In the genomic region with DNA sequence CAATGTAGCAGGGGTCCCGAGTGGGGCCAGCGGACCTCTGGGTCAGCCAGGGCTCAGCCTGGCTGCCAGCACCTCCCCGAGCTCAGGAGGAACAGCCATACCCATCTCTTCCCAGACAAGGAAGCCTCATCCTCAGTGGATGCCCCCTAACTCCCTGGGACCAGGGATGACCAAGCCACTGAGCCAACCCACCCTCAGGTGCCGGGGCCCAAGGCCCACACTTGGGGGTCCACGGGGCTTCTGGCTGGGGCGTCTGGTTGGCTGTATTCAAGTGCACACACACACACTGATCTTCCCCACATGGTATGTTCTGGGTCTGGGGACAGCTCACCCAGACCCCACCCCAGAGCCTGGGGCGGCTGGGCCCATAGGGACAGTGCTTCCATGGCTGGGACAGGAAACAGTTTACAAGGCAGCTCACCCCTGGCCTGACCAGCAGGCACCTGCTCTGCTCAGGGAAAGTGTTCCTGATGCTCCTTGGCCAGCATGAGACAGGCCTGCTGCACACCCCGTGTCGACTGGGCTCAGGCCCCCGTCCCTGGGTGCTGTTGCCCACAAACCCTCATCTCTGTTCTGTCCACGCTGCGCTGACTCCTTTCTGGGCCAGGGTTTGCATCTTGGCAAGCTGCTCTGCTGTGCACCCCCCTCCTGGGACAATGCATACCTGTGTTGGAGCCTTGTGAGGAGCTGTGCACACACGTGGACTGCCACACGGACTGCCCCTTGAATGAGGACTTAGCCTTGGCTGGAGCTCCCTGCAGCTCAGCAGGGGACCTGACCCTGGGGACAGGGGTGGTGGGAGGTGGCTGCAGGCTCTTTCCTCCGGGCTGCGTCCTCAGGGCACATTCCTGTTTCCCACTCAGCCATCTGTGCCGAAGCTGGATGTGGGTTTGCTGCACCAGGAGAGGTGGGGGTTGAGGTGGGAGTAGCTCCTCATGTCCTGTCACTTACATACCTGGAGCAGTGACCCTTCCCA, we compare ENCODE assay signal across 2 cellular contexts.
TF ChIP-seq lines count a peak whose summit lies in the region.

No MANE protein-coding gene starts in this region.

TF ChIP-seq in H1, 55 proteins besides CTCF, POLR2A, EP300 and RAD21:
- TF ChIP-seq HDAC2 (IDR thresholded peaks at IDR 0.05; ENCODE audit: borderline replicate concordance in 1 of 2, low read depth in 2 of 2, low read length in 2 of 2) (no peak), KDM4A (IDR thresholded peaks at IDR 0.05; ENCODE audit: low read depth, low read length, severe bottlenecking) (no peak), CBX8 (IDR thresholded peaks at IDR 0.05; ENCODE audit: borderline replicate concordance, low read depth, low read length) (no peak), YY1 (IDR thresholded peaks at IDR 0.05; ENCODE audit: low read depth, low read length) (no peak), FOSL1 (IDR thresholded peaks at IDR 0.05; ENCODE audit: insufficient read depth, low read depth, low read length) (no peak), RFX5 (IDR thresholded peaks at IDR 0.05; ENCODE audit: borderline replicate concordance, low read depth, low read length) (no peak), SP4 (IDR thresholded peaks at IDR 0.05; ENCODE audit: low read length) (no peak), BCL11A (IDR thresholded peaks at IDR 0.05; ENCODE audit: low read depth in 2 of 2, low read length in 2 of 2) (no peak), CHD1 (IDR thresholded peaks at IDR 0.05; ENCODE audit: low read depth, low read length) (no peak)
TF ChIP-seq in H1: peak in this region for 0.

TF ChIP-seq in WTC11, 78 proteins besides CTCF, POLR2A, EP300 and RAD21:
- TF ChIP-seq, protein P1, sequence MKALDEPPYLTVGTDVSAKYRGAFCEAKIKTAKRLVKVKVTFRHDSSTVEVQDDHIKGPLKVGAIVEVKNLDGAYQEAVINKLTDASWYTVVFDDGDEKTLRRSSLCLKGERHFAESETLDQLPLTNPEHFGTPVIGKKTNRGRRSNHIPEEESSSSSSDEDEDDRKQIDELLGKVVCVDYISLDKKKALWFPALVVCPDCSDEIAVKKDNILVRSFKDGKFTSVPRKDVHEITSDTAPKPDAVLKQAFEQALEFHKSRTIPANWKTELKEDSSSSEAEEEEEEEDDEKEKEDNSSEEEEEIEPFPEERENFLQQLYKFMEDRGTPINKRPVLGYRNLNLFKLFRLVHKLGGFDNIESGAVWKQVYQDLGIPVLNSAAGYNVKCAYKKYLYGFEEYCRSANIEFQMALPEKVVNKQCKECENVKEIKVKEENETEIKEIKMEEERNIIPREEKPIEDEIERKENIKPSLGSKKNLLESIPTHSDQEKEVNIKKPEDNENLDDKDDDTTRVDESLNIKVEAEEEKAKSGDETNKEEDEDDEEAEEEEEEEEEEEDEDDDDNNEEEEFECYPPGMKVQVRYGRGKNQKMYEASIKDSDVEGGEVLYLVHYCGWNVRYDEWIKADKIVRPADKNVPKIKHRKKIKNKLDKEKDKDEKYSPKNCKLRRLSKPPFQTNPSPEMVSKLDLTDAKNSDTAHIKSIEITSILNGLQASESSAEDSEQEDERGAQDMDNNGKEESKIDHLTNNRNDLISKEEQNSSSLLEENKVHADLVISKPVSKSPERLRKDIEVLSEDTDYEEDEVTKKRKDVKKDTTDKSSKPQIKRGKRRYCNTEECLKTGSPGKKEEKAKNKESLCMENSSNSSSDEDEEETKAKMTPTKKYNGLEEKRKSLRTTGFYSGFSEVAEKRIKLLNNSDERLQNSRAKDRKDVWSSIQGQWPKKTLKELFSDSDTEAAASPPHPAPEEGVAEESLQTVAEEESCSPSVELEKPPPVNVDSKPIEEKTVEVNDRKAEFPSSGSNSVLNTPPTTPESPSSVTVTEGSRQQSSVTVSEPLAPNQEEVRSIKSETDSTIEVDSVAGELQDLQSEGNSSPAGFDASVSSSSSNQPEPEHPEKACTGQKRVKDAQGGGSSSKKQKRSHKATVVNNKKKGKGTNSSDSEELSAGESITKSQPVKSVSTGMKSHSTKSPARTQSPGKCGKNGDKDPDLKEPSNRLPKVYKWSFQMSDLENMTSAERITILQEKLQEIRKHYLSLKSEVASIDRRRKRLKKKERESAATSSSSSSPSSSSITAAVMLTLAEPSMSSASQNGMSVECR (CRISPR knock-in tag; IDR thresholded peaks at IDR 0.05; ENCODE audit: borderline replicate concordance) = no peak
- TF ChIP-seq ZNF138 (CRISPR knock-in tag; conservative IDR thresholded peaks at IDR 0.05) = no peak
- no peak for TF ChIP-seq PRRX2 (CRISPR knock-in tag; IDR thresholded peaks at IDR 0.05)
- no peak for TF ChIP-seq ZBTB21 (CRISPR knock-in tag; IDR thresholded peaks at IDR 0.05; ENCODE audit: borderline replicate concordance)
- no peak for TF ChIP-seq ZNF121 (CRISPR knock-in tag; IDR thresholded peaks at IDR 0.05)
- TF ChIP-seq TEAD4 (CRISPR knock-in tag; IDR thresholded peaks at IDR 0.05) = no peak
- TF ChIP-seq ATF1 (CRISPR knock-in tag; IDR thresholded peaks at IDR 0.05) = no peak
- TF ChIP-seq ZNF396 (CRISPR knock-in tag; IDR thresholded peaks at IDR 0.05; ENCODE audit: borderline replicate concordance) = no peak
- TF ChIP-seq, protein P2, sequence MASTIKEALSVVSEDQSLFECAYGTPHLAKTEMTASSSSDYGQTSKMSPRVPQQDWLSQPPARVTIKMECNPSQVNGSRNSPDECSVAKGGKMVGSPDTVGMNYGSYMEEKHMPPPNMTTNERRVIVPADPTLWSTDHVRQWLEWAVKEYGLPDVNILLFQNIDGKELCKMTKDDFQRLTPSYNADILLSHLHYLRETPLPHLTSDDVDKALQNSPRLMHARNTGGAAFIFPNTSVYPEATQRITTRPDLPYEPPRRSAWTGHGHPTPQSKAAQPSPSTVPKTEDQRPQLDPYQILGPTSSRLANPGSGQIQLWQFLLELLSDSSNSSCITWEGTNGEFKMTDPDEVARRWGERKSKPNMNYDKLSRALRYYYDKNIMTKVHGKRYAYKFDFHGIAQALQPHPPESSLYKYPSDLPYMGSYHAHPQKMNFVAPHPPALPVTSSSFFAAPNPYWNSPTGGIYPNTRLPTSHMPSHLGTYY (CRISPR knock-in tag; IDR thresholded peaks at IDR 0.05) = no peak
- TF ChIP-seq ZNF671 (CRISPR knock-in tag; IDR thresholded peaks at IDR 0.05) = no peak
- no peak for TF ChIP-seq NFATC4 (CRISPR knock-in tag; IDR thresholded peaks at IDR 0.05)
- no peak for TF ChIP-seq ZNF416 (CRISPR knock-in tag; IDR thresholded peaks at IDR 0.05)
